23 cellular contexts compared by ENCODE assay signal in genomic region chr4:60315586-60315985, GRCh38.
"Had no signal": no experiment of that assay in that cellular context is flagged by ENCODE, and none has a peak within 500 bp of the region (broad histone marks: within the 10 kb centered on the region; RNA-seq: fewer than 3 reads in every experiment).

No MANE protein-coding gene starts in this region.

- H3K36me3 Mint-ChIP-seq: mesothelial cell of epicardium, naive B cell had no signal

- ATAC-seq: gastroesophageal sphincter, heart left ventricle, left colon, left lobe of liver, lower lobe of right lung, mucosa of descending colon had no signal

- H3K4me2 ChIP-seq: hepatocyte had no signal

- H3K4me1 ChIP-seq: esophagus muscularis mucosa, gastroesophageal sphincter, heart left ventricle, left ventricle myocardium inferior, lower lobe of right lung had no signal

- H3K27ac Mint-ChIP-seq: immature natural killer cell, mesothelial cell of epicardium, naive B cell had no signal

- H3K27me3 ChIP-seq: dorsolateral prefrontal cortex, esophagus muscularis mucosa, foreskin keratinocyte, gastroesophageal sphincter, heart left ventricle, hepatocyte had no signal

- H3K4me1 Mint-ChIP-seq: immature natural killer cell, naive B cell had no signal

- H3K4me3 ChIP-seq: coronary artery, dorsolateral prefrontal cortex, esophagus muscularis mucosa, gastroesophageal sphincter, heart left ventricle, hepatocyte, left ventricle myocardium inferior, lower lobe of right lung, mucosa of descending colon had no signal

- DNase-seq: dermis blood vessel endothelial cell; dorsolateral prefrontal cortex; effector CD4-positive, alpha-beta T cell; effector memory CD4-positive, alpha-beta T cell; heart left ventricle; hypothalamus; immature natural killer cell; islet precursor cell; kidney; kidney glomerular epithelial cell; left colon; left ventricle myocardium inferior; lower lobe of right lung; mesenchymal stem cell; mucosa of descending colon; naive B cell had no signal

- H3K36me3 ChIP-seq: esophagus muscularis mucosa, gastroesophageal sphincter, heart left ventricle, left ventricle myocardium inferior, lower lobe of right lung had no signal

- H3K27me3 Mint-ChIP-seq: naive B cell had no signal

- H3K79me2 ChIP-seq: hepatocyte had no signal

- H3K9me3 ChIP-seq: esophagus muscularis mucosa, gastroesophageal sphincter, lower lobe of right lung had no signal

- H3K4me3 Mint-ChIP-seq: immature natural killer cell, mesothelial cell of epicardium, naive B cell had no signal

- H3K27ac ChIP-seq: coronary artery, dorsolateral prefrontal cortex, esophagus muscularis mucosa, foreskin keratinocyte, gastroesophageal sphincter, heart left ventricle, hepatocyte, left ventricle myocardium inferior, lower lobe of right lung had no signal

- H2AFZ ChIP-seq: hepatocyte had no signal
